Comparison of ENCODE assay signal across 16 cellular contexts in the genomic region with DNA sequence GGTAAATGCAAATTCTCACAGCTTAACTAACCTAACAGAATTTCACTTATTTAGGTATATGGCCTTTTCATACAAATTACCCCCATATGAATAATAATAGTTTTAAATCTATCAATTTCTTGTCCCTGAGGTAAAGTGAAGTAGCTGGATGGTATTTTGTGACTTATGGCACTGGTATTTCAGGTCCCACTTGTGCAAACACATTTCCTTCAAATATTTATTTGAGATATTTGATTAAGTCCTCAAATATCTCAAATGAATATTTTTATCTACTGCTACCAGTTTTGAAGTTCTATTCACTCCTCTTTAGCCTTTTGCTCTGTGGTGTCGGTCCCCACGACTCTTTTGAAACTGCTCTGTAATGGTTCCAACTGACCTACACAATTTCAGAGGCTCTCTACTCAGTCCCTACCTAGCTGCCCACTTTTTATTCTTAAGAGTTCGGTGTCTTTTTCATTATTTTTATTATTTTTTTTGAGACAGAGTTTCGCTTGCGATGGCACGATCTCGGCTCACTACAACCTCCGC. TPM values are rescaled to one million over a fixed set of nuclear protein-coding genes. Genes with fewer than 3 reads are reported as not detected.
DNase-seq lines count a peak whose midpoint lies in the region; ATAC-seq and TF ChIP-seq lines count a peak whose summit lies in the region.
"Had no signal": no experiment of that assay in that cellular context is flagged by ENCODE, and none has a peak within 500 bp of the region (broad histone marks: within the 10 kb centered on the region; RNA-seq: fewer than 3 reads in every experiment).

No MANE protein-coding gene starts in this region.

- DNase-seq in HS-27A (ENCODE audit: low read depth), result peak; percentile 30
- DNase-seq in left lung, result no peak
- DNase-seq in upper lobe of right lung, result no peak
- no peak for DNase-seq in Right ventricle myocardium superior
- DNase-seq in globus pallidus (ENCODE audit: low spot score), result no peak
- DNase-seq in posterior cingulate gyrus, result no peak
- DNase-seq: 8988T; Calu3; CD8-positive, alpha-beta T cell; DMS79 treated with DMSO at 0.1 percent for 48 hours; GF-D8; GM23248 had no signal

- H3K4me1 ChIP-seq in left lung (no peaks in the 10 kb centered on the region), upper lobe of right lung (no peaks in the 10 kb centered on the region)
- H3K4me1 ChIP-seq: BLaER1 treated with 17β-estradiol and CSF1 and Interleukin-3, amounts not matched to agents 10 nM and 100 nM; HAP-1 had no signal

- intact Hi-C loops in left lung (cut with DNase I), result no loop called here
- intact Hi-C loops in upper lobe of right lung (cut with DNase I), result no loop called here
- intact Hi-C loops in Right ventricle myocardium superior (cut with DNase I), result no loop called here
- intact Hi-C loops in posterior cingulate gyrus (cut with DNase I), result no loop called here

- H3K9me3 ChIP-seq in left lung (no peaks in the 10 kb centered on the region), upper lobe of right lung (no peaks in the 10 kb centered on the region)
- H3K9me3 ChIP-seq: BLaER1 treated with 17β-estradiol and CSF1 and Interleukin-3, amounts not matched to agents 10 nM and 100 nM; HAP-1 had no signal

- no peak overlapping the region for H3K4me3 ChIP-seq in left lung
- no peak overlapping the region for H3K4me3 ChIP-seq in upper lobe of right lung
- H3K4me3 ChIP-seq: BLaER1 treated with 17β-estradiol and CSF1 and Interleukin-3, amounts not matched to agents 10 nM and 100 nM; GM23248; HAP-1 had no signal

- peaks cover 0 to 50% of the 10 kb centered on the region in 2 donors for H3K36me3 ChIP-seq in left lung
- peaks cover 12% of the 10 kb centered on the region for H3K36me3 ChIP-seq in upper lobe of right lung
- H3K36me3 ChIP-seq: HAP-1 had no signal

- ATAC-seq in left lung (peak; percentile 75), upper lobe of right lung (peak; percentile 53), Right ventricle myocardium superior (ENCODE audit: poor library complexity) (no peak)
- ATAC-seq: CD8-positive, alpha-beta T cell; HepG2 had no signal

- no peaks in the 10 kb centered on the region for H3K27me3 ChIP-seq in left lung
- H3K27me3 ChIP-seq in upper lobe of right lung, result no peaks in the 10 kb centered on the region
- H3K27me3 ChIP-seq: BLaER1 treated with 17β-estradiol and CSF1 and Interleukin-3, amounts not matched to agents 10 nM and 100 nM had no signal

- H3K27ac ChIP-seq in VCaP (peak overlapping the region; percentile 88), left lung (peak overlapping the region in 1 of 2 donors; percentile 21), upper lobe of right lung (peak overlapping the region; percentile 7)
- H3K27ac ChIP-seq: BLaER1 treated with 17β-estradiol and CSF1 and Interleukin-3, amounts not matched to agents 10 nM and 100 nM; GM23248 had no signal

- TF ChIP-seq CTCF in VCaP (conservative IDR thresholded peaks at IDR 0.05) (no peak), left lung (IDR thresholded peaks at IDR 0.05) (no peak), upper lobe of right lung (IDR thresholded peaks at IDR 0.05) (no peak)

RNA-seq across cellular contexts. Expression of a gene that starts 59.6 kb away (rescaled TPM):
- total RNA-seq in left lung, result 100 to 1,000 TPM; 113 to 114 TPM
- 77.7 TPM for total RNA-seq in upper lobe of right lung
- 12.6 TPM for total RNA-seq in Right ventricle myocardium superior
